Comparison of ENCODE assay signal across 26 cellular contexts in genomic region chr1:219629481-219629880, GRCh38. TPM values are rescaled to one million over a fixed set of nuclear protein-coding genes. Genes with fewer than 3 reads are reported as not detected.
"Had no signal": no experiment of that assay in that cellular context is flagged by ENCODE, and none has a peak within 500 bp of the region (broad histone marks: within the 10 kb centered on the region; RNA-seq: fewer than 3 reads in every experiment).

No MANE protein-coding gene starts in this region.

- DNase-seq: activated CD4-positive, alpha-beta T cell treated with anti-CD3 and anti-CD28 coated beads, Interleukin-2, amount 50 U/mL, for 1 hour; activated CD4-positive, CD25-positive, alpha-beta regulatory T cell treated with anti-CD3 and anti-CD28 coated beads, Interleukin-2, amount 50 U/mL, for 72 hours; activated CD8-positive, alpha-beta T cell treated with anti-CD3 and anti-CD28 coated beads, Interleukin-2, amount 10 ng/mL, durations not matched to agents 7 days and 5 days; adrenal gland; colonic mucosa; dorsolateral prefrontal cortex; effector memory CD8-positive, alpha-beta T cell; kidney; left lung; naive thymus-derived CD8-positive, alpha-beta T cell; retina; stimulated activated CD4-positive, alpha-beta T cell treated with anti-CD3 and anti-CD28 coated beads, Interleukin-4, amount 100 ng/mL, for 1 hour; stimulated activated naive CD4-positive, alpha-beta T cell; T-helper 2 cell had no signal

- FAIRE-seq: endothelial cell of umbilical vein, kidney had no signal

- H3K27me3 Mint-ChIP-seq: activated T-helper 17 cell treated with anti-CD3 and anti-CD28 coated beads, Interleukin-2, amount 50 U/mL, for 72 hours; central memory CD8-positive, alpha-beta T cell; effector memory CD8-positive, alpha-beta T cell; type B pancreatic cell had no signal

- H3K4me1 Mint-ChIP-seq: activated T-helper 17 cell treated with anti-CD3 and anti-CD28 coated beads, Interleukin-2, amount 50 U/mL, for 72 hours; central memory CD8-positive, alpha-beta T cell; naive thymus-derived CD8-positive, alpha-beta T cell; neural progenitor cell had no signal

- H3K36me3 Mint-ChIP-seq: activated naive CD8-positive, alpha-beta T cell; naive thymus-derived CD8-positive, alpha-beta T cell; neural progenitor cell; type B pancreatic cell had no signal

- H3K4me3 Mint-ChIP-seq: activated CD8-positive, alpha-beta T cell treated with anti-CD3 and anti-CD28 coated beads, Interleukin-2, amount 10 ng/mL, durations not matched to agents 7 days and 5 days; activated naive CD8-positive, alpha-beta T cell; activated T-helper 17 cell treated with anti-CD3 and anti-CD28 coated beads, Interleukin-2, amount 50 U/mL, for 72 hours; central memory CD8-positive, alpha-beta T cell; effector memory CD8-positive, alpha-beta T cell; naive thymus-derived CD8-positive, alpha-beta T cell; neural progenitor cell; type B pancreatic cell had no signal

- H3K9me3 Mint-ChIP-seq: effector memory CD8-positive, alpha-beta T cell; neural progenitor cell had no signal

- H3K27ac Mint-ChIP-seq: activated CD8-positive, alpha-beta T cell treated with anti-CD3 and anti-CD28 coated beads, Interleukin-2, amount 10 ng/mL, durations not matched to agents 7 days and 5 days; activated naive CD8-positive, alpha-beta T cell; activated T-helper 17 cell treated with anti-CD3 and anti-CD28 coated beads, Interleukin-2, amount 50 U/mL, for 72 hours; effector memory CD8-positive, alpha-beta T cell; naive thymus-derived CD8-positive, alpha-beta T cell; neural progenitor cell; type B pancreatic cell had no signal

RNA-seq across cellular contexts. Expression of gene ZC3H11B, which starts 16.6 kb away (rescaled TPM):
- total RNA-seq: ascending aorta, endothelial cell of umbilical vein, esophagus mucosa, fibroblast of villous mesenchyme, omental fat pad, posterior vena cava, thoracic aorta had no signal
